In the genomic region with DNA sequence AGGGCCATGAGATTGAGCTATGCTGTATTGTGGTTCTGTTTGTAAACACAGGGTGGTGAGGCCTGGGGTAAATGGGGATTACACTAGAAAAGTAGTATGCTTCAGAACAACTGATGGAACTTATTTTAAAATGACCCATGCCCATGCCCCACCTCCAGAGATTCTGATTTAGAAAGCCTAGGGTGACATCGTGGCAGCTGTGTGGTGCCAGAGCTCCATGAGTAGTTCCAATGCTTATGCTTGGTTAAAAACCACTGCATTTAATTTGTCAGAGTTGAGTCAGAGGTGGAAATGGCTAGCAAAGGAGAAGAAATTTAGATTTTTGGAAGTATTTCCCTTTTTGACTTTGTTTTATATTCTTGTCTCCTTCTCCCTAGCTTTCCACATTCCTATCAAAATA, we compare ENCODE assay signal across 19 cellular contexts.
DNase-seq lines count a peak whose midpoint lies in the region; ATAC-seq, FAIRE-seq and TF ChIP-seq lines count a peak whose summit lies in the region.
"Had no signal": no experiment of that assay in that cellular context is flagged by ENCODE, and none has a peak within 500 bp of the region (broad histone marks: within the 10 kb centered on the region; RNA-seq: fewer than 3 reads in every experiment).

No MANE protein-coding gene starts in this region.

- H3K27ac ChIP-seq in gastrocnemius medialis (no peak overlapping the region), breast epithelium (no peak overlapping the region)
- H3K27ac ChIP-seq: adrenal gland, neural progenitor cell, testis had no signal

- no peaks in the 10 kb centered on the region for H3K36me3 ChIP-seq in adipocyte (ENCODE audit: control insufficient read depth, insufficient read depth, low read length, severe bottlenecking)
- H3K36me3 ChIP-seq in gastrocnemius medialis: no peaks in the 10 kb centered on the region
- H3K36me3 ChIP-seq in H7 (replicated peaks; ENCODE audit: control insufficient read depth, insufficient read depth, low read length): no peaks in the 10 kb centered on the region
- H3K36me3 ChIP-seq in breast epithelium: no peaks in the 10 kb centered on the region
- H3K36me3 ChIP-seq: adrenal gland, HAP-1, neural progenitor cell had no signal

- DNase-seq in GM03348 (ENCODE audit: low spot score): peak; percentile 41
- peak; percentile 56 for DNase-seq in adipocyte (ENCODE audit: low read depth)
- peak; percentile 61 for DNase-seq in fibroblast of the aortic adventitia (ENCODE audit: low read depth)
- no peak for DNase-seq in gastrocnemius medialis
- DNase-seq in GM12891 (ENCODE audit: insufficient read length, low spot score): no peak
- DNase-seq in D721Med (ENCODE audit: insufficient read length, low spot score): no peak
- DNase-seq in H7: no peak
- DNase-seq in breast epithelium (ENCODE audit: low spot score in 2 of 2): no peak
- DNase-seq: activated CD4-positive, alpha-beta T cell treated with anti-CD3 and anti-CD28 coated beads, Interleukin-2, amount 50 U/mL, for 48 hours; adrenal gland; CD8-positive, alpha-beta T cell; MM.1S; NCI-H1694 treated with DMSO at 0.1 percent for 48 hours; NCI-H524; stimulated activated CD4-positive, alpha-beta T cell treated with anti-CD3 and anti-CD28 coated beads, Interleukin-2, amount 100 ng/mL, for 24 hours; testis had no signal

- in situ Hi-C loops in gastrocnemius medialis (cut with MboI; ENCODE audit: low sequenced_read_pairs in 4 of 4): no loop called here

- H3K27me3 ChIP-seq in adipocyte (replicated peaks; ENCODE audit: control insufficient read depth, insufficient read depth, low read length) (no peaks in the 10 kb centered on the region), gastrocnemius medialis (no peaks in the 10 kb centered on the region), H7 (ENCODE audit: control insufficient read depth, insufficient read depth, low read length) (no peaks in the 10 kb centered on the region), breast epithelium (no peaks in the 10 kb centered on the region)
- H3K27me3 ChIP-seq: adrenal gland, neural progenitor cell, testis had no signal

- H3K4me1 ChIP-seq in adipocyte (ENCODE audit: control insufficient read depth, insufficient read depth, low read length): peaks cover 7% of the 10 kb centered on the region
- H3K4me1 ChIP-seq in gastrocnemius medialis: peaks cover 0 to 8% of the 10 kb centered on the region in 2 donors
- no peaks in the 10 kb centered on the region for H3K4me1 ChIP-seq in breast epithelium
- H3K4me1 ChIP-seq: adrenal gland, neural progenitor cell, testis had no signal

- no peak overlapping the region for H3K9ac ChIP-seq in adipocyte (ENCODE audit: low read length)
- H3K9ac ChIP-seq: neural progenitor cell had no signal

- intact Hi-C loops in gastrocnemius medialis (cut with DNase I; ENCODE audit: low total_unique reads): loop anchor here (5.0 kb wide), 1 partner anchor 360 kb away; no protein-coding TSS in a partner anchor
- intact Hi-C loops in breast epithelium (cut with DNase I; ENCODE audit: low total_unique reads): no loop called here

- TF ChIP-seq CTCF in fibroblast of the aortic adventitia (IDR thresholded peaks at IDR 0.05; ENCODE audit: insufficient read depth, low read length): peak; percentile 23
- TF ChIP-seq CTCF in gastrocnemius medialis (IDR thresholded peaks at IDR 0.05 in 4 of 5, conservative IDR thresholded peaks at IDR 0.05 in 1 of 5): peak in 3 of 5 experiments; percentile 22 to 49 (median 26)
- TF ChIP-seq CTCF in D721Med (IDR thresholded peaks at IDR 0.05; ENCODE audit: insufficient read depth, missing control alignments): no peak
- no peak for TF ChIP-seq CTCF in breast epithelium (IDR thresholded peaks at IDR 0.05)

- H3K9me3 ChIP-seq in adipocyte (ENCODE audit: control insufficient read depth, low read length) (no peaks in the 10 kb centered on the region), gastrocnemius medialis (no peaks in the 10 kb centered on the region), breast epithelium (peaks cover 0 to 3% of the 10 kb centered on the region in 2 donors)
- H3K9me3 ChIP-seq: adrenal gland, testis had no signal

- H3K4me3 ChIP-seq in adipocyte (ENCODE audit: low read length) (no peak overlapping the region), fibroblast of the aortic adventitia (ENCODE audit: low read depth, low read length) (no peak overlapping the region), gastrocnemius medialis (no peak overlapping the region), H7 (ENCODE audit: insufficient read depth, low read depth, low read length) (no peak overlapping the region), breast epithelium (no peak overlapping the region)
- H3K4me3 ChIP-seq: adrenal gland, HAP-1, neural progenitor cell, testis had no signal

- peak in 1 of 2 donors; percentile 63 for ATAC-seq in gastrocnemius medialis
- ATAC-seq: CD8-positive, alpha-beta T cell; SK-N-SH treated with all-trans-retinoic acid at 6 μM for 48 hours had no signal

- FAIRE-seq in GM12891 (lab: Jason Lieb, UNC): no peak
- FAIRE-seq in D721Med (lab: Jason Lieb, UNC): no peak

- TF ChIP-seq POLR2A in gastrocnemius medialis (IDR thresholded peaks at IDR 0.05) (no peak), GM12891 (IDR thresholded peaks at IDR 0.05; ENCODE audit: low read depth, low read length) (no peak), breast epithelium (IDR thresholded peaks at IDR 0.05) (no peak)

TF ChIP-seq in GM12891, 5 proteins besides CTCF, POLR2A, EP300 and RAD21:
- no peak for TF ChIP-seq POU2F2 (IDR thresholded peaks at IDR 0.05; ENCODE audit: low read depth, low read length)
- TF ChIP-seq TAF1 (IDR thresholded peaks at IDR 0.05; ENCODE audit: low read depth, low read length): no peak
- no peak for TF ChIP-seq SPI1 (IDR thresholded peaks at IDR 0.05; ENCODE audit: low read depth, low read length)
- no peak for TF ChIP-seq PAX5 (IDR thresholded peaks at IDR 0.05; ENCODE audit: insufficient read depth, low read length, severe bottlenecking)
- no peak for TF ChIP-seq POLR2AphosphoS5 (IDR thresholded peaks at IDR 0.05; ENCODE audit: low read depth, low read length)

Comparison
In these comparisons a context has a peak if more than half of its experiments do, and no peak if none do; other contexts are left out.
1. DNase-seq: peak in GM03348 (single experiment), adipocyte (single experiment) and fibroblast of the aortic adventitia (single experiment); none in gastrocnemius medialis (0 of 2), GM12891 (single experiment), D721Med (single experiment), H7 (single experiment) and breast epithelium (0 of 2).
2. CTCF ChIP-seq: peak in fibroblast of the aortic adventitia (single experiment) and gastrocnemius medialis (3 of 5); none in D721Med (single experiment) and breast epithelium (0 of 3).